Comparison of ENCODE assay signal across 9 cellular contexts in the genomic region with DNA sequence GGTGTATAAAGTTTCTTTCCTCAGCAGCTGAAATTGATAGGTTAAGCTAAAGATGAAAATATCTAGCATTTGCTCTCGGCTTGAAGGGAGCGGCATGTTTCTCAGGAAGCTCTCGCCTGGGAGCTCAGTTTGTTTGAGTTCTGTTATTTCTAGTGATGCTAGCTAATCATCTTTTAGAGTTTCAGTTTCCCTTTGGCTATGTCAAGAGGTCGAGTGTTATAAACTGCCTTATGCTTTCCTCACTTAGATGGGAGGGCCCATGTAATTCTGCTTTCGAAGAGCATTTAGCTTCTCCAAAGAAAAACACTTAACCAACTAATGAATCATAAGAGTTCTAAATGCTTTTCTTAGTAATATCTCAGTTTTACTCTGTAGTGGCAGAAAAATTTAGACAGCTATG. TPM values are rescaled to one million over a fixed set of nuclear protein-coding genes. Genes with fewer than 3 reads are reported as not detected.
DNase-seq lines count a peak whose midpoint lies in the region; ATAC-seq and TF ChIP-seq lines count a peak whose summit lies in the region.
"Had no signal": no experiment of that assay in that cellular context is flagged by ENCODE, and none has a peak within 500 bp of the region (broad histone marks: within the 10 kb centered on the region; RNA-seq: fewer than 3 reads in every experiment).

No MANE protein-coding gene starts in this region.

- H3K27ac ChIP-seq in MM.1S (ENCODE audit: low read length) (peak overlapping the region; percentile 83), gastrocnemius medialis (peak overlapping the region in 3 of 4 donors; percentile 2 to 25 (median 5)), mammary epithelial cell (ENCODE audit: insufficient read depth, low read depth, low read length) (no peak overlapping the region), GM23338 (ENCODE audit: low read depth) (no peak overlapping the region)
- H3K27ac ChIP-seq: SK-N-MC had no signal

- H3F3A ChIP-seq in MM.1S (ENCODE audit: insufficient read depth, low read length) (peaks cover 32% of the 10 kb centered on the region), GM23338 (replicated peaks; ENCODE audit: low read depth) (no peaks in the 10 kb centered on the region)

- peak overlapping the region; percentile 66 for H3K9ac ChIP-seq in MM.1S (ENCODE audit: low read length)
- H3K9ac ChIP-seq in mammary epithelial cell (ENCODE audit: insufficient read depth, low read length): no peak overlapping the region

- TF ChIP-seq POLR2A in gastrocnemius medialis (IDR thresholded peaks at IDR 0.05): no peak

- intact Hi-C loops in gastrocnemius medialis (cut with DNase I; ENCODE audit: low total_unique reads): no loop called here
- intact Hi-C loops in mammary epithelial cell (cut with micrococcal nuclease): no loop called here

- WGBS in mammary epithelial cell (ENCODE audit: low coverage, missing lambda C conversion rate): 57% methylated on average over 5 of the region's 5 CpGs

- in situ Hi-C loops in gastrocnemius medialis (cut with MboI; ENCODE audit: low sequenced_read_pairs in 4 of 4) (no loop called here), mammary epithelial cell (cut with MboI; ENCODE audit: low sequenced_read_pairs in 2 of 2) (no loop called here)

- H3K4me1 Mint-ChIP-seq in effector memory CD8-positive, alpha-beta T cell (ENCODE audit: low read depth in 2 of 2): peaks cover 0 to 3% of the 10 kb centered on the region in 2 donors
- no peaks in the 10 kb centered on the region for H3K4me1 Mint-ChIP-seq in GM23338

- peak overlapping the region; percentile 11 to 33 for H3K27ac Mint-ChIP-seq in effector memory CD8-positive, alpha-beta T cell
- no peak overlapping the region for H3K27ac Mint-ChIP-seq in GM23338

- H3K4me3 ChIP-seq in MM.1S (ENCODE audit: low read length) (peak overlapping the region; percentile 58), gastrocnemius medialis (peak overlapping the region in 3 of 4 donors; percentile 8 to 30 (median 26)), mammary epithelial cell (replicated peaks in 1 of 3; ENCODE audit: insufficient read depth in 1 of 3, low read depth in 2 of 3, low read length in 3 of 3) (no peak overlapping the region), GM23338 (no peak overlapping the region)
- H3K4me3 ChIP-seq: SK-N-MC had no signal

- H3K36me3 ChIP-seq in MM.1S (replicated peaks; ENCODE audit: insufficient read depth, low read length): no peaks in the 10 kb centered on the region
- no peaks in the 10 kb centered on the region for H3K36me3 ChIP-seq in gastrocnemius medialis
- no peaks in the 10 kb centered on the region for H3K36me3 ChIP-seq in mammary epithelial cell (ENCODE audit: insufficient read depth, low read length)
- H3K36me3 ChIP-seq in GM23338 (ENCODE audit: insufficient read depth): no peaks in the 10 kb centered on the region

- H3K79me2 ChIP-seq in MM.1S (ENCODE audit: low read length) (no peaks in the 10 kb centered on the region), mammary epithelial cell (ENCODE audit: insufficient read depth, low read length) (no peaks in the 10 kb centered on the region), GM23338 (replicated peaks; ENCODE audit: insufficient read depth) (no peaks in the 10 kb centered on the region)

- TF ChIP-seq CTCF in MM.1S (IDR thresholded peaks at IDR 0.05; ENCODE audit: low read length): no peak
- no peak for TF ChIP-seq CTCF in gastrocnemius medialis (IDR thresholded peaks at IDR 0.05 in 4 of 5, conservative IDR thresholded peaks at IDR 0.05 in 1 of 5)
- no peak for TF ChIP-seq CTCF in mammary epithelial cell (conservative IDR thresholded peaks at IDR 0.05 in 1 of 2, IDR thresholded peaks at IDR 0.05 in 1 of 2; ENCODE audit: extremely low read depth in 1 of 2, insufficient read depth in 1 of 2, low read depth in 1 of 2, low read length in 2 of 2)
- no peak for TF ChIP-seq CTCF in GM23338 (conservative IDR thresholded peaks at IDR 0.05; ENCODE audit: low read depth in 2 of 2)

- H3K9me2 ChIP-seq in MM.1S (replicated peaks; ENCODE audit: insufficient read depth, low read length) (no peaks in the 10 kb centered on the region), GM23338 (ENCODE audit: insufficient read depth) (0 out of 2 replicates have a peak, but pooled peaks cover 4% of the 10 kb centered on the region)

- H3K4me1 ChIP-seq in MM.1S (ENCODE audit: low read length): peaks cover 27% of the 10 kb centered on the region
- peaks cover 4 to 20% of the 10 kb centered on the region in 2 donors for H3K4me1 ChIP-seq in gastrocnemius medialis
- H3K4me1 ChIP-seq in mammary epithelial cell (ENCODE audit: insufficient read depth, low read length): no peaks in the 10 kb centered on the region
- no peaks in the 10 kb centered on the region for H3K4me1 ChIP-seq in GM23338 (ENCODE audit: insufficient read depth)

- H4K20me1 ChIP-seq in MM.1S (ENCODE audit: insufficient read depth, low read length): no peaks in the 10 kb centered on the region
- no peaks in the 10 kb centered on the region for H4K20me1 ChIP-seq in mammary epithelial cell (ENCODE audit: insufficient read depth, low read length)
- H4K20me1 ChIP-seq in GM23338 (replicated peaks; ENCODE audit: insufficient read depth): no peaks in the 10 kb centered on the region

- H2AFZ ChIP-seq in MM.1S (ENCODE audit: low read length): peak overlapping the region; percentile 19
- H2AFZ ChIP-seq in mammary epithelial cell (ENCODE audit: low read depth, low read length): no peak overlapping the region
- H2AFZ ChIP-seq in GM23338: no peak overlapping the region

- no peaks in the 10 kb centered on the region for H3K27me3 ChIP-seq in MM.1S (replicated peaks; ENCODE audit: insufficient read depth, low read length)
- H3K27me3 ChIP-seq in gastrocnemius medialis: no peaks in the 10 kb centered on the region
- no peaks in the 10 kb centered on the region for H3K27me3 ChIP-seq in mammary epithelial cell (ENCODE audit: insufficient read depth, low read length)
- H3K27me3 ChIP-seq in GM23338 (ENCODE audit: insufficient read depth): no peaks in the 10 kb centered on the region

- peaks cover 0 to 8% of the 10 kb centered on the region in 2 donors for H3K27me3 Mint-ChIP-seq in effector memory CD8-positive, alpha-beta T cell
- no peaks in the 10 kb centered on the region for H3K27me3 Mint-ChIP-seq in GM23338 (ENCODE audit: insufficient read depth, low read depth, poor library complexity)

- no TSS peak for BruUV-seq in mammary epithelial cell (replicated peaks; lab: Mats Ljungman, UMichigan)

- DNase-seq in MM.1S (peak; percentile 93), gastrocnemius medialis (no peak), glomerular visceral epithelial cell (ENCODE audit: extremely low spot score) (no peak), mammary epithelial cell (no peak), GM23338 (ENCODE audit: low spot score) (no peak)
- DNase-seq in effector memory CD8-positive, alpha-beta T cell: no peak

- CTCF ChIA-PET in mammary epithelial cell (lab: Charles Lee; ENCODE audit: low non-redundant PET): no interaction called here

- peak overlapping the region; percentile 39 to 42 for H3K4me3 Mint-ChIP-seq in effector memory CD8-positive, alpha-beta T cell
- no peak overlapping the region for H3K4me3 Mint-ChIP-seq in GM23338

- H3K9me3 Mint-ChIP-seq in effector memory CD8-positive, alpha-beta T cell: peaks cover 0 to 2% of the 10 kb centered on the region in 2 donors
- no peaks in the 10 kb centered on the region; the same call in 2 of the 3 replicates for H3K9me3 Mint-ChIP-seq in GM23338

- H3K4me2 ChIP-seq in MM.1S (ENCODE audit: low read depth, low read length) (peak overlapping the region; percentile 92), mammary epithelial cell (ENCODE audit: insufficient read depth, low read depth, low read length) (no peak overlapping the region), GM23338 (no peak overlapping the region)

- H3K9me3 ChIP-seq in MM.1S (replicated peaks; ENCODE audit: insufficient read depth, low read length): no peaks in the 10 kb centered on the region; the same call in 1 of the 2 replicates
- H3K9me3 ChIP-seq in gastrocnemius medialis: no peaks in the 10 kb centered on the region
- H3K9me3 ChIP-seq in mammary epithelial cell (replicated peaks; ENCODE audit: insufficient read depth, low read length): no peaks in the 10 kb centered on the region

- H3K36me3 Mint-ChIP-seq in effector memory CD8-positive, alpha-beta T cell (ENCODE audit: insufficient read depth): no peaks in the 10 kb centered on the region
- H3K36me3 Mint-ChIP-seq in GM23338 (ENCODE audit: low read depth): no peaks in the 10 kb centered on the region

- peak; percentile 99 for ATAC-seq in GM18508 (IDR thresholded peaks at IDR 0.05; ENCODE audit: insufficient read depth, unreplicated experiment)
- ATAC-seq in GM21737 (IDR thresholded peaks at IDR 0.05; ENCODE audit: unreplicated experiment): peak; percentile 99
- ATAC-seq in effector memory CD8-positive, alpha-beta T cell (replicated peaks): peak; percentile 90
- peak; percentile 63 to 65 for ATAC-seq in gastrocnemius medialis
- ATAC-seq in GM23338: no peak

- dilution Hi-C loops in mammary epithelial cell (cut with HindIII; ENCODE audit: low sequenced_read_pairs): no loop called here

TF ChIP-seq in GM23338, 12 proteins besides CTCF, POLR2A, EP300 and RAD21 (continues in another document):
- TF ChIP-seq EZH2 (IDR thresholded peaks at IDR 0.05; ENCODE audit: low read depth, unreplicated experiment) (no peak), ZNF114 (CRISPR knock-in tag; IDR thresholded peaks at IDR 0.05) (no peak)

RNA-seq across cellular contexts. Expression of gene PLCL1, which starts 33.6 kb away (rescaled TPM):
- 10 to 100 TPM in 2 of 4 donors, 1 to 10 TPM in 2; 5.9 to 10.7 (median 9.8) TPM for total RNA-seq in gastrocnemius medialis
- total RNA-seq in mammary epithelial cell: under 1 TPM in 1 of 2 donors, not detected in 1; 0.33 TPM
- polyA plus RNA-seq in mammary epithelial cell: not detected
- not detected for polyA minus RNA-seq in mammary epithelial cell
- 0.12 TPM in 1 of 2 replicates, not detected in the other for total RNA-seq in GM23338 (2014; rRNA removed; shearing (Covaris generic))
- not detected in 2 replicates for polyA plus RNA-seq in GM23338 (2016; fragmentation: Nextera tagmentation; extraction: Ambion mirVana)

RNA-seq across cellular contexts. Expression of gene BOLL, which starts 52.9 kb away (rescaled TPM):
- total RNA-seq in gastrocnemius medialis: 1 to 10 TPM; 2.4 to 8.1 (median 2.6) TPM
- not detected for total RNA-seq in mammary epithelial cell
- polyA plus RNA-seq in mammary epithelial cell: not detected
- not detected for polyA minus RNA-seq in mammary epithelial cell
- 0.04 TPM in 1 of 2 replicates, not detected in the other for total RNA-seq in GM23338 (2014; rRNA removed; shearing (Covaris generic))
- 1.1 and 2.0 TPM in 2 replicates for polyA plus RNA-seq in GM23338 (2016; fragmentation: Nextera tagmentation; extraction: Ambion mirVana)

Comparison
In these comparisons a context has a peak if more than half of its experiments do, and no peak if none do; other contexts are left out.
1. H3K27ac ChIP-seq: peak in MM.1S (single experiment) and gastrocnemius medialis (3 of 4); none in mammary epithelial cell (single experiment) and GM23338 (single experiment).
2. H3K4me3 ChIP-seq: peak in MM.1S (single experiment) and gastrocnemius medialis (3 of 4); none in mammary epithelial cell (0 of 3) and GM23338 (single experiment).